ENCODE assay signal across 23 cellular contexts in genomic region chr2:70706026-70706795, GRCh38.
"Had no signal": no experiment of that assay in that cellular context is flagged by ENCODE, and none has a peak within 500 bp of the region (broad histone marks: within the 10 kb centered on the region; RNA-seq: fewer than 3 reads in every experiment).

No MANE protein-coding gene starts in this region.

- H3K27ac ChIP-seq: lower lobe of right lung, neural progenitor cell, parathyroid adenoma, psoas muscle, suprapubic skin, tibial artery, upper lobe of right lung had no signal

- DNase-seq: activated CD4-positive, alpha-beta T cell treated with anti-CD3 and anti-CD28 coated beads, Interleukin-2, amount 50 U/mL, for 1 hour; activated CD8-positive, alpha-beta T cell treated with anti-CD3 and anti-CD28 coated beads for 36 hours; activated T-cell treated with anti-CD3 and anti-CD28 coated beads, Interleukin-2, amount 50 U/mL, for 1 hour; anterior cingulate cortex; effector CD8-positive, alpha-beta T cell; glutamatergic neuron; kidney; lower lobe of right lung; mesenchymal stem cell; natural killer cell; occipital lobe; psoas muscle; stimulated activated CD4-positive, alpha-beta T cell treated with anti-CD3 and anti-CD28 coated beads, Interleukin-15, amount 100 ng/mL, for 24 hours; stimulated activated CD4-positive, alpha-beta T cell treated with anti-CD3 and anti-CD28 coated beads, Interleukin-2, amount 100 ng/mL, for 24 hours; stimulated activated naive CD4-positive, alpha-beta T cell; T-helper 1 cell; tibial artery; upper lobe of right lung had no signal

- H3K36me3 Mint-ChIP-seq: natural killer cell had no signal

- H3K9me3 ChIP-seq: lower lobe of right lung, psoas muscle, suprapubic skin, tibial artery, upper lobe of right lung had no signal

- H3K9me3 Mint-ChIP-seq: activated CD8-positive, alpha-beta T cell treated with anti-CD3 and anti-CD28 coated beads for 36 hours; natural killer cell; neural progenitor cell; T-helper 2 cell treated with Interferon-gamma antibody and Interleukin-4, amounts not matched to agents 5 μg/mL and 100 μg/mL, for 36 hours had no signal

- H3K27ac Mint-ChIP-seq: activated CD8-positive, alpha-beta T cell treated with anti-CD3 and anti-CD28 coated beads for 36 hours; activated naive CD8-positive, alpha-beta T cell; natural killer cell; neural progenitor cell; T-helper 2 cell treated with Interferon-gamma antibody and Interleukin-4, amounts not matched to agents 5 μg/mL and 100 μg/mL, for 36 hours had no signal

- H3K4me1 Mint-ChIP-seq: natural killer cell had no signal

- H3K27me3 ChIP-seq: neural progenitor cell, suprapubic skin, tibial artery, upper lobe of right lung had no signal

- H3K4me1 ChIP-seq: lower lobe of right lung, parathyroid adenoma, psoas muscle, suprapubic skin, tibial artery, upper lobe of right lung had no signal

- ATAC-seq: activated CD8-positive, alpha-beta T cell treated with anti-CD3 and anti-CD28 coated beads for 36 hours; psoas muscle had no signal

- H3K36me3 ChIP-seq: lower lobe of right lung, neural progenitor cell, suprapubic skin, tibial artery, upper lobe of right lung had no signal

- H3K4me3 ChIP-seq: lower lobe of right lung, neural progenitor cell, psoas muscle, suprapubic skin, tibial artery, upper lobe of right lung had no signal

- H3K4me3 Mint-ChIP-seq: activated CD8-positive, alpha-beta T cell treated with anti-CD3 and anti-CD28 coated beads for 36 hours; activated naive CD8-positive, alpha-beta T cell; natural killer cell; neural progenitor cell; T-helper 2 cell treated with Interferon-gamma antibody and Interleukin-4, amounts not matched to agents 5 μg/mL and 100 μg/mL, for 36 hours had no signal

- H3K27me3 Mint-ChIP-seq: activated CD8-positive, alpha-beta T cell treated with anti-CD3 and anti-CD28 coated beads for 36 hours; activated naive CD8-positive, alpha-beta T cell had no signal
